12 cellular contexts compared by ENCODE assay signal in the genomic region with DNA sequence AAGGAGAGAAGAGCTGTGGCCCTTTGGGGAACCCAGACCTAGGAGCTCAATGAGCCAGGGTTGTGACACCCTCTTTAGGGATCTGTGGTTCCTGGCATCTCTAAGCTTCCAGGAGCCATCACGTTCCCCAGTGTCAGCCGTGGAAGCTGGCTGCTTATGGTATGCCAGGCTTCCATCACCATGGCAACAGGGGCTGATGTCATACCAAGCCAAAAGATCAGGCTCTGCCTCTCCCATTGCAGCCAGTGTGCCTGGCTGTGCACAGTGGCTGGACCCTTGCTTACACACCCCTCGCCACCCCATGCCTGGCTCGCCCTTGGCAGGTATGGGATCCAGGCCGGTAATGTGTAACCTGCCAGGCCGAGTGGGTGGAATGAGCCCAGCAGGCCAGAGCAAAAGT.
DNase-seq lines count a peak whose midpoint lies in the region; ATAC-seq and TF ChIP-seq lines count a peak whose summit lies in the region.
"Had no signal": no experiment of that assay in that cellular context is flagged by ENCODE, and none has a peak within 500 bp of the region (broad histone marks: within the 10 kb centered on the region; RNA-seq: fewer than 3 reads in every experiment).

No MANE protein-coding gene starts in this region.

- no peaks in the 10 kb centered on the region for H3K36me3 Mint-ChIP-seq in activated T-helper 17 cell treated with anti-CD3 and anti-CD28 coated beads, Interleukin-2, amount 50 U/mL, for 72 hours (ENCODE audit: low read depth)
- H3K36me3 Mint-ChIP-seq: activated CD4-positive, alpha-beta memory T cell treated with anti-CD3 and anti-CD28 coated beads for 36 hours had no signal

- H3K4me3 Mint-ChIP-seq in activated T-helper 17 cell treated with anti-CD3 and anti-CD28 coated beads, Interleukin-2, amount 50 U/mL, for 72 hours, result no peak overlapping the region
- H3K4me3 Mint-ChIP-seq: activated CD4-positive, alpha-beta memory T cell treated with anti-CD3 and anti-CD28 coated beads for 36 hours; activated naive CD8-positive, alpha-beta T cell; CD4-positive, CD25-positive, alpha-beta regulatory T cell had no signal

- H3K27ac Mint-ChIP-seq in activated T-helper 17 cell treated with anti-CD3 and anti-CD28 coated beads, Interleukin-2, amount 50 U/mL, for 72 hours, result no peak overlapping the region
- H3K27ac Mint-ChIP-seq: activated CD4-positive, alpha-beta memory T cell treated with anti-CD3 and anti-CD28 coated beads for 36 hours; activated naive CD8-positive, alpha-beta T cell had no signal

- no peaks in the 10 kb centered on the region for H3K4me1 Mint-ChIP-seq in activated T-helper 17 cell treated with anti-CD3 and anti-CD28 coated beads, Interleukin-2, amount 50 U/mL, for 72 hours

- no peaks in the 10 kb centered on the region for H3K27me3 Mint-ChIP-seq in activated T-helper 17 cell treated with anti-CD3 and anti-CD28 coated beads, Interleukin-2, amount 50 U/mL, for 72 hours
- H3K27me3 Mint-ChIP-seq: activated CD4-positive, alpha-beta memory T cell treated with anti-CD3 and anti-CD28 coated beads for 36 hours; activated naive CD8-positive, alpha-beta T cell had no signal

- H3K9me3 Mint-ChIP-seq in activated T-helper 17 cell treated with anti-CD3 and anti-CD28 coated beads, Interleukin-2, amount 50 U/mL, for 72 hours, result no peaks in the 10 kb centered on the region
- H3K9me3 Mint-ChIP-seq: activated CD4-positive, alpha-beta memory T cell treated with anti-CD3 and anti-CD28 coated beads for 36 hours; CD4-positive, CD25-positive, alpha-beta regulatory T cell had no signal

- no peak for TF ChIP-seq CTCF in omental fat pad (IDR thresholded peaks at IDR 0.05)

- ATAC-seq in activated T-helper 17 cell treated with anti-CD3 and anti-CD28 coated beads, Interleukin-2, amount 50 U/mL, for 72 hours (replicated peaks), result no peak
- ATAC-seq in GM21526 (IDR thresholded peaks at IDR 0.05; ENCODE audit: low FRiP score, unreplicated experiment) (no peak), omental fat pad (ENCODE audit: low FRiP score) (no peak)

- DNase-seq in AG08396 (ENCODE audit: low spot score) (peak; percentile 41), H4 (ENCODE audit: low spot score) (peak; percentile 26), cerebellar cortex (ENCODE audit: low spot score) (peak; percentile 79), islet precursor cell (peak; percentile 91), HT-29 (ENCODE audit: low spot score) (no peak), omental fat pad (ENCODE audit: low spot score) (no peak)
- DNase-seq: activated CD4-positive, alpha-beta memory T cell treated with anti-CD3 and anti-CD28 coated beads for 36 hours; CD4-positive, CD25-positive, alpha-beta regulatory T cell; effector memory CD4-positive, alpha-beta T cell had no signal

Comparison
In these comparisons a context has a peak if more than half of its experiments do, and no peak if none do; other contexts are left out.
1. DNase-seq: peak in AG08396 (single experiment), H4 (single experiment), cerebellar cortex (single experiment) and islet precursor cell (single experiment); none in HT-29 (single experiment) and omental fat pad (single experiment).